ENCODE assay signal across 19 cellular contexts in genomic region chr1:5950201-5950895, GRCh38. TPM values are rescaled to one million over a fixed set of nuclear protein-coding genes. Genes with fewer than 3 reads are reported as not detected.
DNase-seq lines count a peak whose midpoint lies in the region; ATAC-seq and TF ChIP-seq lines count a peak whose summit lies in the region.
"Had no signal": no experiment of that assay in that cellular context is flagged by ENCODE, and none has a peak within 500 bp of the region (broad histone marks: within the 10 kb centered on the region; RNA-seq: fewer than 3 reads in every experiment).

No MANE protein-coding gene starts in this region.

- H3K36me3 ChIP-seq in upper lobe of right lung (peaks cover 35% of the 10 kb centered on the region), H7 (replicated peaks; ENCODE audit: control insufficient read depth, insufficient read depth, low read length) (no peaks in the 10 kb centered on the region; the same call in 1 of the 2 replicates)

- H3K36me3 Mint-ChIP-seq in activated T-cell treated with anti-CD3 and anti-CD28 coated beads, Interleukin-2, amount 50 U/mL, for 24 hours (ENCODE audit: low read depth): peaks cover 52% of the 10 kb centered on the region
- H3K36me3 Mint-ChIP-seq in activated T-cell treated with anti-CD3 and anti-CD28 coated beads, Interleukin-2, amount 50 U/mL, for 72 hours (ENCODE audit: insufficient read depth in 2 of 2): peaks cover 2 to 8% of the 10 kb centered on the region in 2 donors
- peaks cover 22% of the 10 kb centered on the region for H3K36me3 Mint-ChIP-seq in neural crest cell (ENCODE audit: low read depth)

- no peak overlapping the region for H3K4me3 Mint-ChIP-seq in activated T-cell treated with anti-CD3 and anti-CD28 coated beads, Interleukin-2, amount 50 U/mL, for 24 hours
- no peak overlapping the region for H3K4me3 Mint-ChIP-seq in activated T-cell treated with anti-CD3 and anti-CD28 coated beads, Interleukin-2, amount 50 U/mL, for 72 hours
- H3K4me3 Mint-ChIP-seq in neural crest cell: no peak overlapping the region

- H3K27me3 Mint-ChIP-seq in activated T-cell treated with anti-CD3 and anti-CD28 coated beads, Interleukin-2, amount 50 U/mL, for 24 hours: no peaks in the 10 kb centered on the region
- no peaks in the 10 kb centered on the region for H3K27me3 Mint-ChIP-seq in activated T-cell treated with anti-CD3 and anti-CD28 coated beads, Interleukin-2, amount 50 U/mL, for 72 hours (ENCODE audit: low read depth)
- no peaks in the 10 kb centered on the region for H3K27me3 Mint-ChIP-seq in neural crest cell (ENCODE audit: low read depth)

- H3K4me1 ChIP-seq in upper lobe of right lung: no peaks in the 10 kb centered on the region
- H3K4me1 ChIP-seq: Peyer's patch, SJSA1 had no signal

- H3K27me3 ChIP-seq in upper lobe of right lung (no peaks in the 10 kb centered on the region), H7 (ENCODE audit: control insufficient read depth, insufficient read depth, low read length) (no peaks in the 10 kb centered on the region)
- H3K27me3 ChIP-seq: Peyer's patch, SJSA1 had no signal

- intact Hi-C loops in upper lobe of right lung (cut with DNase I): no loop called here

- DNase-seq in activated T-cell treated with anti-CD3 and anti-CD28 coated beads, Interleukin-2, amount 50 U/mL, for 24 hours: peak; percentile 6
- DNase-seq in activated T-cell treated with anti-CD3 and anti-CD28 coated beads, Interleukin-2, amount 50 U/mL, for 72 hours: no peak
- DNase-seq in coronary artery (ENCODE audit: low spot score) (peak; percentile 38), neural crest cell (ENCODE audit: low read depth, low spot score) (no peak), upper lobe of right lung (peak; percentile 18), H7 (no peak), RPMI8226 (no peak)
- DNase-seq: AML-193, DMS53, GDM1, Karpas-422, NCI-H1694, NCI-H2081, NCI-H2171, NCI-H345, NCI-H524 treated with DMSO at 0.1 percent for 48 hours, NCI-H82 had no signal

- no peak overlapping the region for H3K27ac ChIP-seq in coronary artery
- no peak overlapping the region for H3K27ac ChIP-seq in upper lobe of right lung
- H3K27ac ChIP-seq: Peyer's patch, SJSA1 had no signal

- ATAC-seq in activated T-cell treated with anti-CD3 and anti-CD28 coated beads, Interleukin-2, amount 50 U/mL, for 72 hours (replicated peaks in 1 of 2): no peak
- ATAC-seq in upper lobe of right lung: no peak

- H3K27ac Mint-ChIP-seq in activated T-cell treated with anti-CD3 and anti-CD28 coated beads, Interleukin-2, amount 50 U/mL, for 24 hours: no peak overlapping the region
- no peak overlapping the region for H3K27ac Mint-ChIP-seq in activated T-cell treated with anti-CD3 and anti-CD28 coated beads, Interleukin-2, amount 50 U/mL, for 72 hours
- H3K27ac Mint-ChIP-seq in neural crest cell (ENCODE audit: unreplicated experiment): peak overlapping the region; percentile 46

- H3K4me3 ChIP-seq in coronary artery (no peak overlapping the region), upper lobe of right lung (no peak overlapping the region), H7 (ENCODE audit: insufficient read depth, low read depth, low read length) (no peak overlapping the region)
- H3K4me3 ChIP-seq: Peyer's patch, SJSA1 had no signal

- H3K9me3 Mint-ChIP-seq in activated T-cell treated with anti-CD3 and anti-CD28 coated beads, Interleukin-2, amount 50 U/mL, for 24 hours: no peaks in the 10 kb centered on the region
- H3K9me3 Mint-ChIP-seq in activated T-cell treated with anti-CD3 and anti-CD28 coated beads, Interleukin-2, amount 50 U/mL, for 72 hours: no peaks in the 10 kb centered on the region
- no peaks in the 10 kb centered on the region for H3K9me3 Mint-ChIP-seq in neural crest cell

- H3K4me1 Mint-ChIP-seq in activated T-cell treated with anti-CD3 and anti-CD28 coated beads, Interleukin-2, amount 50 U/mL, for 24 hours (ENCODE audit: low read depth): peaks cover 11% of the 10 kb centered on the region
- H3K4me1 Mint-ChIP-seq in activated T-cell treated with anti-CD3 and anti-CD28 coated beads, Interleukin-2, amount 50 U/mL, for 72 hours (ENCODE audit: low read depth): peaks cover 11% of the 10 kb centered on the region
- H3K4me1 Mint-ChIP-seq in neural crest cell: no peaks in the 10 kb centered on the region

- H3K9me3 ChIP-seq in upper lobe of right lung: no peaks in the 10 kb centered on the region
- H3K9me3 ChIP-seq: Peyer's patch, SJSA1 had no signal

- TF ChIP-seq CTCF in coronary artery (IDR thresholded peaks at IDR 0.05): no peak
- TF ChIP-seq CTCF in neural crest cell (conservative IDR thresholded peaks at IDR 0.05): no peak
- no peak for TF ChIP-seq CTCF in upper lobe of right lung (IDR thresholded peaks at IDR 0.05)

RNA-seq across cellular contexts. Expression of gene NPHP4, which starts 41.9 kb away (rescaled TPM):
- total RNA-seq in activated T-cell treated with anti-CD3 and anti-CD28 coated beads, Interleukin-2, amount 50 U/mL, for 72 hours: 10 to 100 TPM; 12.3 to 14.5 TPM
- total RNA-seq in neural crest cell (31.9 and 33.2 TPM in 2 replicates), upper lobe of right lung (14.6 TPM)
- 22.1 and 22.2 TPM in 2 replicates for total RNA-seq in H7 (2014; rRNA removed; shearing (Covaris generic))

Comparison
In these comparisons a context has a peak if more than half of its experiments do, and no peak if none do; other contexts are left out.
1. DNase-seq: peak in activated T-cell treated with anti-CD3 and anti-CD28 coated beads, Interleukin-2, amount 50 U/mL, for 24 hours (single experiment), coronary artery (single experiment) and upper lobe of right lung (single experiment); none in activated T-cell treated with anti-CD3 and anti-CD28 coated beads, Interleukin-2, amount 50 U/mL, for 72 hours (0 of 2), neural crest cell (single experiment), H7 (single experiment) and RPMI8226 (single experiment).